ENCODE assay signal across 25 cellular contexts in genomic region chr7:49974035-49974434, GRCh38.
"Had no signal": no experiment of that assay in that cellular context is flagged by ENCODE, and none has a peak within 500 bp of the region (broad histone marks: within the 10 kb centered on the region; RNA-seq: fewer than 3 reads in every experiment).

No MANE protein-coding gene starts in this region.

- H3K9me3 ChIP-seq: stomach, suprapubic skin, testis, thoracic aorta, thyroid gland, tibial artery, transverse colon, upper lobe of left lung, upper lobe of right lung, uterus, vagina had no signal

- H3K27me3 ChIP-seq: stomach, suprapubic skin, testis, thyroid gland, tibial artery, tibial nerve, transverse colon, upper lobe of left lung, upper lobe of right lung, uterus, vagina had no signal

- H3K27ac ChIP-seq: stomach, suprapubic skin, testis, thoracic aorta, thyroid gland, tibial artery, tibial nerve, transverse colon, upper lobe of left lung, upper lobe of right lung, uterus, vagina had no signal

- H3K4me1 ChIP-seq: stomach, suprapubic skin, testis, thyroid gland, tibial artery, tibial nerve, transverse colon, upper lobe of left lung, upper lobe of right lung, uterus, vagina had no signal

- DNase-seq: stimulated activated CD4-positive, alpha-beta T cell treated with anti-CD3 and anti-CD28 coated beads, Interleukin-2, amount 100 ng/mL, for 48 hours; stimulated activated CD4-positive, alpha-beta T cell treated with anti-CD3 and anti-CD28 coated beads, Interleukin-4, amount 100 ng/mL, for 1 hour; stimulated activated CD4-positive, alpha-beta T cell treated with anti-CD3 and anti-CD28 coated beads, Interleukin-4, amount 100 ng/mL, for 24 hours; stimulated activated CD4-positive, alpha-beta T cell treated with anti-CD3 and anti-CD28 coated beads, Interleukin-4, amount 100 ng/mL, for 4 hours; stimulated activated CD8-positive, alpha-beta memory T cell treated with anti-CD3 and anti-CD28 coated beads, Interleukin-4, amount 100 ng/mL, for 48 hours; stimulated activated naive B cell treated with anti-CD40 and anti-IgM and Interleukin-4, amounts not matched to agents 10 μg/mL and 1 μg/mL and 100 μg/mL, for 72 hours; stimulated activated naive CD4-positive, alpha-beta T cell; stimulated activated naive CD4-positive, alpha-beta T cell treated with Interleukin-2 at 50 U/mL for 16 hours; stimulated activated naive CD8-positive, alpha-beta T cell treated with anti-CD3 and anti-CD28 coated beads, Interleukin-15, amount 100 ng/mL, for 72 hours; stimulated activated naive CD8-positive, alpha-beta T cell treated with anti-CD3 and anti-CD28 coated beads, Interleukin-15, Interleukin-2, amounts not matched to agents 100 U/mL and 50 U/mL, for 24 hours; stomach; substantia nigra; testis; thyroid gland; tibial artery; transverse colon; trophoblast cell; upper lobe of left lung; upper lobe of right lung; uterus had no signal

- FAIRE-seq: urothelium cell line had no signal

- ATAC-seq: stimulated activated naive B cell treated with anti-CD40 and anti-IgM and Interleukin-4, amounts not matched to agents 10 μg/mL and 1 μg/mL and 100 μg/mL, for 72 hours; stimulated activated naive CD8-positive, alpha-beta T cell treated with anti-CD3 and anti-CD28 coated beads, Interleukin-15, Interleukin-2, amounts not matched to agents 100 U/mL and 50 U/mL, for 24 hours; upper lobe of right lung had no signal

- H3K4me3 ChIP-seq: stomach, suprapubic skin, testis, thoracic aorta, thyroid gland, tibial artery, tibial nerve, transverse colon, upper lobe of left lung, upper lobe of right lung, uterus, vagina had no signal

- H3K36me3 ChIP-seq: stomach, suprapubic skin, thoracic aorta, thyroid gland, tibial artery, tibial nerve, transverse colon, upper lobe of left lung, upper lobe of right lung, uterus, vagina had no signal
